ENCODE assay signal across 1 cellular context in genomic region chr20:33673115-33673410, GRCh38.
TF ChIP-seq lines count a peak whose summit lies in the region.

No MANE protein-coding gene starts in this region.

TF ChIP-seq in H1, 55 proteins besides CTCF, POLR2A, EP300 and RAD21:
- TF ChIP-seq GTF2F1 (IDR thresholded peaks at IDR 0.05; ENCODE audit: borderline replicate concordance, low read depth, low read length) (no peak), TAF7 (optimal IDR thresholded peaks at IDR 0.05; ENCODE audit: borderline replicate concordance, low read depth, low read length) (no peak), SIRT6 (IDR thresholded peaks at IDR 0.05; ENCODE audit: low read length) (no peak), SP4 (IDR thresholded peaks at IDR 0.05; ENCODE audit: low read length) (no peak), SP1 (IDR thresholded peaks at IDR 0.05; ENCODE audit: low read depth, low read length) (no peak), PHF8 (conservative IDR thresholded peaks at IDR 0.05; ENCODE audit: low read depth, low read length) (no peak), BACH1 (IDR thresholded peaks at IDR 0.05; ENCODE audit: low read length) (no peak)
TF ChIP-seq in H1: peak in this region for 0.
